In the genomic region with DNA sequence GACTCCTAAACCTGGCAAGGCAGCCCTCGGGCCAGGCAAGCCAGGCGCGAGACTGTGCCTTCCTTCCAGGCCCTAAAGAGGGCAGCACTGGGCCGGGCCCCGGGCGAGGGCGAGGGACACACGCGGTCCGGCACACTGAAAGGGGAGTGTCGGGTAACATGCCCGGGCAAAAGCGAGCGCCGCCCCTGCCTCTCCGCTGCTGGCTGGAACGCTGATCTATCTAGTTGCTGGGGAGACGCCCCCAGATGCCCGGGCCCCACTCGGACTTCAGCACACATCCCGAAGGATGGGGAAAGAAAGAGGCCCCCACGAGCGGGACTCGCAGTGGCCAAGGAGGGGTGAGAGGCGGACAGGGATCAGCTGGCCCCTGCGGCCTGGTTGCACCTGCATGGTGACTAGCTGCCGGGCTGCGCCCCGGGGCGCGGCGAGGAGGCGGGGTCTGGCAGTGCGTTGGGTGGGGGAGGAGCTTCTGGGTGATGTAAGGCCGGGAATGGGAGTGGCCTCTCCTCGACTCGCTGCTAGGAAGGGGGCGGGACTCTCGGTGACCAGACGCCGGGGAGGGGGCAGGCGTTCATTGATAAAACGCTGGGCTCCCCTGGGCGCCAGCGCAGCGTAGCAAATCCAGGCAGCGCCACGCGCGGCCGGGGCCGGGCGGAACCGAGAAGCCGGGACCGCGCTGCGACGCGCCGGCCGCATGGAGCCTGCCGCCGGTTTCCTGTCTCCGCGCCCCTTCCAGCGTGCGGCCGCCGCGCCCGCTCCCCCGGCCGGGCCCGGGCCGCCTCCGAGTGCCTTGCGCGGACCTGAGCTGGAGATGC, we compare ENCODE assay signal across 1 cellular context.
A peak's percentile ranks its signal among the peaks of the same experiment; 100 is the strongest.
TF ChIP-seq lines count a peak whose summit lies in the region.

PLK3 (plus strand) TSS at position 608 of the 815 bp plus-strand sequence; CDS start at position 695, 87 bp downstream.

TF ChIP-seq in HEK293, 187 proteins besides CTCF, POLR2A, EP300 and RAD21 (continued from another document and continues in another):
- TF ChIP-seq PATZ1 (tag by site-specific recombination; IDR thresholded peaks at IDR 0.05) (peak; percentile 99), ZIC2 (tag by site-specific recombination; IDR thresholded peaks at IDR 0.05) (peak; percentile 80), ZFP69B (tag by site-specific recombination; IDR thresholded peaks at IDR 0.05) (peak; percentile 95), ZNF394 (tag by site-specific recombination; IDR thresholded peaks at IDR 0.05; ENCODE audit: borderline replicate concordance) (peak; percentile 97), ZNF624 (tag by site-specific recombination; IDR thresholded peaks at IDR 0.05) (no peak), GLIS2 (tag by site-specific recombination; IDR thresholded peaks at IDR 0.05) (peak; percentile 98), ZEB2 (tag by site-specific recombination; IDR thresholded peaks at IDR 0.05) (peak; percentile 98), ZBTB8A (tag by site-specific recombination; IDR thresholded peaks at IDR 0.05) (peak; percentile 99), ZNF571 (tag by site-specific recombination; IDR thresholded peaks at IDR 0.05) (no peak), IKZF3 (tag by site-specific recombination; IDR thresholded peaks at IDR 0.05) (peak; percentile 50; the same call in 1 of the 2 replicates), ZSCAN18 (tag by site-specific recombination; IDR thresholded peaks at IDR 0.05) (no peak), BCL11A (tag by site-specific recombination; IDR thresholded peaks at IDR 0.05; ENCODE audit: low read depth) (peak; percentile 98), BCL11B (tag by site-specific recombination; IDR thresholded peaks at IDR 0.05; ENCODE audit: low read depth) (peak; percentile 88), ZSCAN4 (tag by site-specific recombination; IDR thresholded peaks at IDR 0.05) (peak; percentile 28; the same call in 1 of the 2 replicates), ZNF654 (tag by site-specific recombination; IDR thresholded peaks at IDR 0.05; ENCODE audit: low read depth) (no peak; the same call in 1 of the 2 replicates), KLF8 (tag by site-specific recombination; IDR thresholded peaks at IDR 0.05) (peak; percentile 98), ZNF610 (tag by site-specific recombination; IDR thresholded peaks at IDR 0.05; ENCODE audit: borderline replicate concordance) (0 out of 2 replicates have a peak, but pooled peaks have one; percentile 81), ZBTB17 (tag by site-specific recombination; IDR thresholded peaks at IDR 0.05) (peak; percentile 93), ZNF561 (tag by site-specific recombination; IDR thresholded peaks at IDR 0.05; ENCODE audit: borderline replicate concordance) (peak; percentile 98), PRDM10 (tag by site-specific recombination; IDR thresholded peaks at IDR 0.05) (peak; percentile 91), WT1 (tag by site-specific recombination; IDR thresholded peaks at IDR 0.05) (peak; percentile 91), ZNF248 (tag by site-specific recombination; IDR thresholded peaks at IDR 0.05) (no peak), ZNF76 (tag by site-specific recombination; IDR thresholded peaks at IDR 0.05; ENCODE audit: borderline replicate concordance, low read depth) (peak; percentile 80; the same call in 1 of the 2 replicates), ZNF341 (tag by site-specific recombination; IDR thresholded peaks at IDR 0.05; ENCODE audit: low read depth) (peak; percentile 85), ZNF501 (tag by site-specific recombination; IDR thresholded peaks at IDR 0.05) (peak; percentile 99), ZNF792 (tag by site-specific recombination; IDR thresholded peaks at IDR 0.05) (no peak), ZNF24 (tag by site-specific recombination; IDR thresholded peaks at IDR 0.05) (peak; percentile 84), ZNF704 (tag by site-specific recombination; IDR thresholded peaks at IDR 0.05) (no peak), ZNF747 (tag by site-specific recombination; IDR thresholded peaks at IDR 0.05) (no peak), ZBTB48 (tag by site-specific recombination; IDR thresholded peaks at IDR 0.05) (peak; percentile 90), ZSCAN5A (tag by site-specific recombination; IDR thresholded peaks at IDR 0.05) (peak; percentile 86; the same call in 1 of the 2 replicates), ZNF830 (tag by site-specific recombination; IDR thresholded peaks at IDR 0.05; ENCODE audit: low read depth) (no peak)
- TF ChIP-seq, protein P1, sequence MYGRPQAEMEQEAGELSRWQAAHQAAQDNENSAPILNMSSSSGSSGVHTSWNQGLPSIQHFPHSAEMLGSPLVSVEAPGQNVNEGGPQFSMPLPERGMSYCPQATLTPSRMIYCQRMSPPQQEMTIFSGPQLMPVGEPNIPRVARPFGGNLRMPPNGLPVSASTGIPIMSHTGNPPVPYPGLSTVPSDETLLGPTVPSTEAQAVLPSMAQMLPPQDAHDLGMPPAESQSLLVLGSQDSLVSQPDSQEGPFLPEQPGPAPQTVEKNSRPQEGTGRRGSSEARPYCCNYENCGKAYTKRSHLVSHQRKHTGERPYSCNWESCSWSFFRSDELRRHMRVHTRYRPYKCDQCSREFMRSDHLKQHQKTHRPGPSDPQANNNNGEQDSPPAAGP (tag by site-specific recombination; IDR thresholded peaks at IDR 0.05) = peak; percentile 96
- TF ChIP-seq, protein P2, sequence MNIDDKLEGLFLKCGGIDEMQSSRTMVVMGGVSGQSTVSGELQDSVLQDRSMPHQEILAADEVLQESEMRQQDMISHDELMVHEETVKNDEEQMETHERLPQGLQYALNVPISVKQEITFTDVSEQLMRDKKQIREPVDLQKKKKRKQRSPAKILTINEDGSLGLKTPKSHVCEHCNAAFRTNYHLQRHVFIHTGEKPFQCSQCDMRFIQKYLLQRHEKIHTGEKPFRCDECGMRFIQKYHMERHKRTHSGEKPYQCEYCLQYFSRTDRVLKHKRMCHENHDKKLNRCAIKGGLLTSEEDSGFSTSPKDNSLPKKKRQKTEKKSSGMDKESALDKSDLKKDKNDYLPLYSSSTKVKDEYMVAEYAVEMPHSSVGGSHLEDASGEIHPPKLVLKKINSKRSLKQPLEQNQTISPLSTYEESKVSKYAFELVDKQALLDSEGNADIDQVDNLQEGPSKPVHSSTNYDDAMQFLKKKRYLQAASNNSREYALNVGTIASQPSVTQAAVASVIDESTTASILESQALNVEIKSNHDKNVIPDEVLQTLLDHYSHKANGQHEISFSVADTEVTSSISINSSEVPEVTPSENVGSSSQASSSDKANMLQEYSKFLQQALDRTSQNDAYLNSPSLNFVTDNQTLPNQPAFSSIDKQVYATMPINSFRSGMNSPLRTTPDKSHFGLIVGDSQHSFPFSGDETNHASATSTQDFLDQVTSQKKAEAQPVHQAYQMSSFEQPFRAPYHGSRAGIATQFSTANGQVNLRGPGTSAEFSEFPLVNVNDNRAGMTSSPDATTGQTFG (tag by site-specific recombination; IDR thresholded peaks at IDR 0.05; ENCODE audit: borderline replicate concordance) = no peak
- TF ChIP-seq, protein P3, sequence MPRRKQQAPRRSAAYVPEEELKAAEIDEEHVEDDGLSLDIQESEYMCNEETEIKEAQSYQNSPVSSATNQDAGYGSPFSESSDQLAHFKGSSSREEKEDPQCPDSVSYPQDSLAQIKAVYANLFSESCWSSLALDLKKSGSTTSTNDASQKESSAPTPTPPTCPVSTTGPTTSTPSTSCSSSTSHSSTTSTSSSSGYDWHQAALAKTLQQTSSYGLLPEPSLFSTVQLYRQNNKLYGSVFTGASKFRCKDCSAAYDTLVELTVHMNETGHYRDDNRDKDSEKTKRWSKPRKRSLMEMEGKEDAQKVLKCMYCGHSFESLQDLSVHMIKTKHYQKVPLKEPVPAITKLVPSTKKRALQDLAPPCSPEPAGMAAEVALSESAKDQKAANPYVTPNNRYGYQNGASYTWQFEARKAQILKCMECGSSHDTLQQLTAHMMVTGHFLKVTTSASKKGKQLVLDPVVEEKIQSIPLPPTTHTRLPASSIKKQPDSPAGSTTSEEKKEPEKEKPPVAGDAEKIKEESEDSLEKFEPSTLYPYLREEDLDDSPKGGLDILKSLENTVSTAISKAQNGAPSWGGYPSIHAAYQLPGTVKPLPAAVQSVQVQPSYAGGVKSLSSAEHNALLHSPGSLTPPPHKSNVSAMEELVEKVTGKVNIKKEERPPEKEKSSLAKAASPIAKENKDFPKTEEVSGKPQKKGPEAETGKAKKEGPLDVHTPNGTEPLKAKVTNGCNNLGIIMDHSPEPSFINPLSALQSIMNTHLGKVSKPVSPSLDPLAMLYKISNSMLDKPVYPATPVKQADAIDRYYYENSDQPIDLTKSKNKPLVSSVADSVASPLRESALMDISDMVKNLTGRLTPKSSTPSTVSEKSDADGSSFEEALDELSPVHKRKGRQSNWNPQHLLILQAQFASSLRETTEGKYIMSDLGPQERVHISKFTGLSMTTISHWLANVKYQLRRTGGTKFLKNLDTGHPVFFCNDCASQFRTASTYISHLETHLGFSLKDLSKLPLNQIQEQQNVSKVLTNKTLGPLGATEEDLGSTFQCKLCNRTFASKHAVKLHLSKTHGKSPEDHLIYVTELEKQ (tag by site-specific recombination; IDR thresholded peaks at IDR 0.05; ENCODE audit: borderline replicate concordance) = peak; percentile 34; the same call in 1 of the 2 replicates
